Comparison of ENCODE assay signal across 14 cellular contexts in the genomic region with DNA sequence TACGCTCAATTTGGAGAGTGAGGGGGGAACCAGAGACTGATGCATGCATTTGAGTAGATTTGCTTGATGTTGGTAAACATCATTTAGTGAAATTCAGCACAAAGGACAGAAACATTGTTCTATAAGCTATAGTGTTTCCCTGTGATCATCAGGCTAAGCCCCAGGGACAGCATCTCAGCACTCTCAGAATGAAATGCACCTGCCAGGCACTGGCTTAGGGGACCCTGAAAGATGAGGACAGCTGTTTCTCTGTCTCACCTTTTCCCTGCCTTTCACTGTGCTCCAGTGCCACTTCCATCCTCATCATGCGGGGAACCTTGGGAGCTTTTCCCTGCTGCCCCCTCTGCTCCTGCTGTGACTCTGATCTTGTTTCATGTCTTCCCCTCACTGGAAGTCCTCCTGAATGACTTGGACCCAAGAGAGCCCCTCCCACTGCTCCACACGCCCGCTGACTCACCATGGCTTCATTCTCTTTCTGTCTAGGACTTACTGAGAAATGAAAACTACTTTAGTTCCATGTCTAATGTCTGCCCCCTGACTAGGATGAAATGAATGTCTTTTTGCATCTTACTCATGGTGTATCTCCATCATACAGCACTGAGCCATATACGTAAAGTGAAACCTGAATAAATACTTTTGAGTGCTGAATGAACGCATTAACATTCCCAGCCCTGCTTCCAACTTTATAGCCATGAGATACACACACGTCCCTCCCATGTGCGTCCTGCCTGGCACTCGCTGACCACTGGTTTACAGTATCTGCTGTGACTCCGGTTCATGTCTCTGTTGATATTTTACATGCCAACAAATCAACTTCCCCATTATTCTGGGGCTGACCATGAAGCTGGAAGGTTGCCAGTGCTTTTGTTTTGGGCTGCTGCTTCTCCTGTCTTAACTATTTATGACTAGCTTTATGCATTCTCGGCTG.
A peak's percentile ranks its signal among the peaks of the same experiment; 100 is the strongest.
DNase-seq lines count a peak whose midpoint lies in the region; ATAC-seq, FAIRE-seq and TF ChIP-seq lines count a peak whose summit lies in the region.
"Had no signal": no experiment of that assay in that cellular context is flagged by ENCODE, and none has a peak within 500 bp of the region (broad histone marks: within the 10 kb centered on the region; RNA-seq: fewer than 3 reads in every experiment).

No MANE protein-coding gene starts in this region.

- H3K27me3 ChIP-seq in thyroid gland, result no peaks in the 10 kb centered on the region
- no peaks in the 10 kb centered on the region for H3K27me3 ChIP-seq in HepG2 (ENCODE audit: control insufficient read depth in 1 of 2, insufficient read depth in 2 of 2, low read length in 2 of 2)
- H3K27me3 ChIP-seq: upper lobe of left lung had no signal

- no peak for FAIRE-seq in HepG2 (lab: Jason Lieb, UNC)
- FAIRE-seq: A549 had no signal

- peak; percentile 13 for DNase-seq in activated CD4-positive, alpha-beta T cell treated with anti-CD3 and anti-CD28 coated beads for 36 hours
- DNase-seq in activated CD4-positive, alpha-beta T cell treated with anti-CD3 and anti-CD28 coated beads, Interleukin-2, amount 50 U/mL, for 4 hours, result no peak
- peak; percentile 82 for DNase-seq in NCI-H748 treated with DMSO at 0.1 percent for 48 hours (lab: John Stamatoyannopoulos, UW)
- peak; percentile 2 for DNase-seq in epithelial cell of proximal tubule (ENCODE audit: low read depth)
- DNase-seq in thyroid gland, result peak; percentile 27 to 37
- no peak for DNase-seq in HepG2 (ENCODE audit: low spot score)
- no peak for DNase-seq in effector memory CD8-positive, alpha-beta T cell
- DNase-seq in nucleus accumbens (lab: John Stamatoyannopoulos, UW), result no peak
- DNase-seq: activated naive CD4-positive, alpha-beta T cell treated with anti-CD3 and anti-CD28 coated beads for 36 hours; effector CD4-positive, alpha-beta T cell; immature natural killer cell; PC-3; upper lobe of left lung had no signal

- ATAC-seq in activated CD4-positive, alpha-beta T cell treated with anti-CD3 and anti-CD28 coated beads for 36 hours, result peak; percentile 55
- ATAC-seq in HepG2, result no peak
- no peak for ATAC-seq in effector memory CD8-positive, alpha-beta T cell (replicated peaks)
- ATAC-seq: A549, PC-3 had no signal

- H3K4me1 Mint-ChIP-seq in activated CD4-positive, alpha-beta T cell treated with anti-CD3 and anti-CD28 coated beads for 36 hours, result no peaks in the 10 kb centered on the region
- H3K4me1 Mint-ChIP-seq in effector memory CD8-positive, alpha-beta T cell (ENCODE audit: low read depth in 2 of 2), result no peaks in the 10 kb centered on the region
- H3K4me1 Mint-ChIP-seq: immature natural killer cell had no signal

- H2AFZ ChIP-seq in HepG2 (ENCODE audit: low read length), result no peak overlapping the region

- TF ChIP-seq EP300 in HepG2 (IDR thresholded peaks at IDR 0.05; ENCODE audit: low read depth in 2 of 2, low read length in 2 of 2) (no peak), HepG2 (CRISPR knock-in tag; IDR thresholded peaks at IDR 0.05; ENCODE audit: borderline replicate concordance) (no peak)

- H3K4me1 ChIP-seq in thyroid gland (peaks cover 47% of the 10 kb centered on the region in 2 donors), HepG2 (ENCODE audit: insufficient read depth, low read length) (no peaks in the 10 kb centered on the region)
- H3K4me1 ChIP-seq: A549 had no signal

- intact Hi-C loops in activated CD4-positive, alpha-beta T cell treated with anti-CD3 and anti-CD28 coated beads for 36 hours (cut with DNase I, micrococcal nuclease), result no loop called here
- intact Hi-C loops in thyroid gland (cut with DNase I) (loop anchor here (10.0 kb wide), 1 partner anchor 254 kb away; no protein-coding TSS in a partner anchor), HepG2 (cut with micrococcal nuclease; ENCODE audit: unreplicated experiment) (no loop called here)

- H3K9ac ChIP-seq in HepG2 (ENCODE audit: insufficient read depth, low read depth, low read length), result no peak overlapping the region

- WGBS in thyroid gland, 2 donors, result 60% methylated on average over 11 of the region's 11 CpGs
- WGBS in HepG2 (ENCODE audit: low lambda C conversion rate), result 58% methylated on average over 11 of the region's 11 CpGs

- no peaks in the 10 kb centered on the region for H3K36me3 Mint-ChIP-seq in activated CD4-positive, alpha-beta T cell treated with anti-CD3 and anti-CD28 coated beads for 36 hours (ENCODE audit: low read depth)
- H3K36me3 Mint-ChIP-seq in effector memory CD8-positive, alpha-beta T cell (ENCODE audit: insufficient read depth), result no peaks in the 10 kb centered on the region
- H3K36me3 Mint-ChIP-seq: immature natural killer cell had no signal

- no peaks in the 10 kb centered on the region for H3K27me3 Mint-ChIP-seq in activated CD4-positive, alpha-beta T cell treated with anti-CD3 and anti-CD28 coated beads for 36 hours
- no peaks in the 10 kb centered on the region for H3K27me3 Mint-ChIP-seq in effector memory CD8-positive, alpha-beta T cell

- no TSS peak for BruUV-seq in HepG2 (replicated peaks; lab: Mats Ljungman, UMichigan)

- no peaks in the 10 kb centered on the region for H3K9me3 Mint-ChIP-seq in activated CD4-positive, alpha-beta T cell treated with anti-CD3 and anti-CD28 coated beads for 36 hours (ENCODE audit: low read depth)
- H3K9me3 Mint-ChIP-seq in effector memory CD8-positive, alpha-beta T cell, result peaks cover 11% of the 10 kb centered on the region in 2 donors
- H3K9me3 Mint-ChIP-seq: activated naive CD4-positive, alpha-beta T cell treated with anti-CD3 and anti-CD28 coated beads for 36 hours had no signal

- H3K4me3 ChIP-seq in epithelial cell of proximal tubule (ENCODE audit: low read depth, low read length) (no peak overlapping the region), thyroid gland (replicated peaks in 1 of 3) (no peak overlapping the region), HepG2 (replicated peaks in 1 of 3; ENCODE audit: insufficient read depth in 1 of 3, low read depth in 2 of 3, low read length in 3 of 3) (no peak overlapping the region)
- H3K4me3 ChIP-seq: A549, upper lobe of left lung had no signal

- TF ChIP-seq RAD21 in HepG2 (CRISPR knock-in tag; IDR thresholded peaks at IDR 0.05), result no peak

- H3K27ac ChIP-seq in thyroid gland (no peak overlapping the region), HepG2 (ENCODE audit: extremely low read length, insufficient read depth, low read length) (no peak overlapping the region)
- H3K27ac ChIP-seq: A549, upper lobe of left lung had no signal

- POLR2A ChIA-PET in activated CD4-positive, alpha-beta T cell treated with anti-CD3 and anti-CD28 coated beads for 36 hours (lab: Charles Lee), result no interaction called here
- POLR2A ChIA-PET in HepG2 (lab: Yijun Ruan, JAX), result no interaction called here

- H4K20me1 ChIP-seq in HepG2 (ENCODE audit: insufficient read depth, low read length), result no peaks in the 10 kb centered on the region

- no peaks in the 10 kb centered on the region for H3K36me3 ChIP-seq in thyroid gland
- no peaks in the 10 kb centered on the region for H3K36me3 ChIP-seq in HepG2 (replicated peaks in 1 of 2; ENCODE audit: control insufficient read depth in 1 of 2, insufficient read depth in 2 of 2, low read length in 2 of 2)
- H3K36me3 ChIP-seq: upper lobe of left lung had no signal

- H3K79me2 ChIP-seq in HepG2 (ENCODE audit: insufficient read depth, low read length), result no peaks in the 10 kb centered on the region

- TF ChIP-seq POLR2A in thyroid gland (IDR thresholded peaks at IDR 0.05) (no peak), HepG2 (IDR thresholded peaks at IDR 0.05; ENCODE audit: insufficient read depth in 1 of 2, low read depth in 2 of 2, low read length in 2 of 2) (no peak)

- H3K4me3 Mint-ChIP-seq in activated CD4-positive, alpha-beta T cell treated with anti-CD3 and anti-CD28 coated beads for 36 hours, result no peak overlapping the region
- H3K4me3 Mint-ChIP-seq in effector memory CD8-positive, alpha-beta T cell, result no peak overlapping the region
- H3K4me3 Mint-ChIP-seq: activated naive CD4-positive, alpha-beta T cell treated with anti-CD3 and anti-CD28 coated beads for 36 hours; immature natural killer cell had no signal

- H3K9me3 ChIP-seq in thyroid gland (no peaks in the 10 kb centered on the region), HepG2 (ENCODE audit: low read length) (peaks cover 93% of the 10 kb centered on the region)
- H3K9me3 ChIP-seq: A549, upper lobe of left lung had no signal

- CTCF ChIA-PET in activated CD4-positive, alpha-beta T cell treated with anti-CD3 and anti-CD28 coated beads for 36 hours (lab: Charles Lee), result no interaction called here
- CTCF ChIA-PET in HepG2 (lab: Yijun Ruan, JAX; ENCODE audit: low intra/inter-chr PET ratio, low total read pairs), result no interaction called here

- no peak overlapping the region for H3K27ac Mint-ChIP-seq in activated CD4-positive, alpha-beta T cell treated with anti-CD3 and anti-CD28 coated beads for 36 hours
- no peak overlapping the region for H3K27ac Mint-ChIP-seq in effector memory CD8-positive, alpha-beta T cell
- H3K27ac Mint-ChIP-seq: activated naive CD4-positive, alpha-beta T cell treated with anti-CD3 and anti-CD28 coated beads for 36 hours; immature natural killer cell had no signal

- TF ChIP-seq CTCF in epithelial cell of proximal tubule (conservative IDR thresholded peaks at IDR 0.05; ENCODE audit: low read depth, low read length), result no peak
- no peak for TF ChIP-seq CTCF in thyroid gland (IDR thresholded peaks at IDR 0.05)
- no peak for TF ChIP-seq CTCF in HepG2 (CRISPR knock-in tag; IDR thresholded peaks at IDR 0.05)

- in situ Hi-C loops in HepG2 (cut with HindIII; ENCODE audit: extremely low pct_ligation_motif_present, low pct_unique_long_range_greater_than_20kb), result no loop called here

- H3K4me2 ChIP-seq in HepG2 (ENCODE audit: low read depth, low read length), result no peak overlapping the region
- H3K4me2 ChIP-seq: A549 had no signal

TF ChIP-seq in HepG2, 621 proteins besides CTCF, POLR2A, EP300 and RAD21:
- no peak for TF ChIP-seq ZFP37 (CRISPR knock-in tag; IDR thresholded peaks at IDR 0.05; ENCODE audit: borderline replicate concordance)
- TF ChIP-seq ARNT (IDR thresholded peaks at IDR 0.05), result no peak
- no peak for TF ChIP-seq SYNCRIP (IDR thresholded peaks at IDR 0.05; ENCODE audit: insufficient read depth, low read depth, low read length)

Comparison
In these comparisons a context has a peak if more than half of its experiments do, and no peak if none do; other contexts are left out.
1. DNase-seq: peak in activated CD4-positive, alpha-beta T cell treated with anti-CD3 and anti-CD28 coated beads for 36 hours (single experiment), NCI-H748 treated with DMSO at 0.1 percent for 48 hours (single experiment), epithelial cell of proximal tubule (single experiment) and thyroid gland (2 of 2); none in activated CD4-positive, alpha-beta T cell treated with anti-CD3 and anti-CD28 coated beads, Interleukin-2, amount 50 U/mL, for 4 hours (0 of 2), HepG2 (single experiment), effector memory CD8-positive, alpha-beta T cell (0 of 3) and nucleus accumbens (0 of 56).